12 cellular contexts compared by ENCODE assay signal in the genomic region with DNA sequence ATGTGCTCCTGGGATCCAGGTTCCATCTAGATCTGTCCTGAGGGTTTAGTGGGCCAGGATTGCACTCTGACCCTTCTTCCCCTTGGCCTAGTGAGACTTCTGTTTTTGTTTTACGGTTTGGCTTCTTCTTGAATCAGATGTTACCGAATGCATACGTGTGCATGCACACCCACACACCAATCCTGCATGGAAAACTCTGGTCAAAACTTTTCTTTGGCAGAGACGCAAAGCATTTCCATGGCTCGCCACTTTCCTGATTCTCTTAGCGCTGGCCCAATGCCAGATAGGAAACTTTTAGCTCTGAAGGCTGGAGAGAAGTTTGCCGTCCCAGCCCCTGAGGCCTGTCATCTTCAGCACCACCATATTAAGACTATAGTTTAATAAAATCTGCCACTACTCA.
A peak's percentile ranks its signal among the peaks of the same experiment; 100 is the strongest.
DNase-seq lines count a peak whose midpoint lies in the region; ATAC-seq and TF ChIP-seq lines count a peak whose summit lies in the region.
"Had no signal": no experiment of that assay in that cellular context is flagged by ENCODE, and none has a peak within 500 bp of the region (broad histone marks: within the 10 kb centered on the region; RNA-seq: fewer than 3 reads in every experiment).

No MANE protein-coding gene starts in this region.

- no peak for DNase-seq in CD4-positive, alpha-beta T cell
- DNase-seq in caudate nucleus (lab: John Stamatoyannopoulos, UW): no peak
- DNase-seq in gastrocnemius medialis: no peak
- no peak for DNase-seq in islet precursor cell
- DNase-seq: activated CD4-positive, alpha-beta T cell treated with anti-CD3 and anti-CD28 coated beads, Interleukin-2, amount 10 ng/mL, durations not matched to agents 24 days and 14 days had no signal

- intact Hi-C loops in CD4-positive, alpha-beta T cell (cut with DNase I, micrococcal nuclease): no loop called here
- intact Hi-C loops in gastrocnemius medialis (cut with DNase I; ENCODE audit: low total_unique reads): no loop called here

- H3K9me3 Mint-ChIP-seq in CD4-positive, alpha-beta T cell: no peaks in the 10 kb centered on the region
- H3K9me3 Mint-ChIP-seq: activated CD4-positive, alpha-beta T cell treated with anti-CD3 and anti-CD28 coated beads, Interleukin-2, amount 10 ng/mL, durations not matched to agents 24 days and 14 days; activated naive CD4-positive, alpha-beta T cell treated with anti-CD3 and anti-CD28 coated beads, Interleukin-2, amount 50 U/mL, for 24 hours; IgD-negative memory B cell had no signal

- no peak for ATAC-seq in CD4-positive, alpha-beta T cell (ENCODE audit: poor library complexity)
- ATAC-seq in gastrocnemius medialis: no peak
- no peak for ATAC-seq in activated CD4-positive, CD25-positive, alpha-beta regulatory T cell treated with anti-CD3 and anti-CD28 coated beads, Interleukin-2, amount 50 U/mL, for 24 hours
- no peak for ATAC-seq in GM18870 (IDR thresholded peaks at IDR 0.05; ENCODE audit: unreplicated experiment)
- ATAC-seq in HG02571 (IDR thresholded peaks at IDR 0.05; ENCODE audit: unreplicated experiment): no peak

- no peaks in the 10 kb centered on the region for H3K27me3 ChIP-seq in CD4-positive, alpha-beta T cell (ENCODE audit: control insufficient read depth, insufficient read depth, low read length)
- no peaks in the 10 kb centered on the region for H3K27me3 ChIP-seq in iPS-20b (ENCODE audit: insufficient read depth, low read length)
- peaks cover 0 to 5% (median 0%) of the 10 kb centered on the region in 3 donors for H3K27me3 ChIP-seq in gastrocnemius medialis

- CTCF ChIA-PET in CD4-positive, alpha-beta T cell (lab: Charles Lee): no interaction called here

- no peaks in the 10 kb centered on the region for H3K36me3 Mint-ChIP-seq in CD4-positive, alpha-beta T cell (ENCODE audit: low read depth)
- H3K36me3 Mint-ChIP-seq: activated naive CD4-positive, alpha-beta T cell treated with anti-CD3 and anti-CD28 coated beads, Interleukin-2, amount 50 U/mL, for 24 hours; IgD-negative memory B cell had no signal

- H3K4me3 ChIP-seq in iPS-20b (ENCODE audit: low read length) (no peak overlapping the region), gastrocnemius medialis (no peak overlapping the region)

- no peak for TF ChIP-seq CTCF in CD4-positive, alpha-beta T cell (IDR thresholded peaks at IDR 0.05)
- no peak for TF ChIP-seq CTCF in gastrocnemius medialis (IDR thresholded peaks at IDR 0.05 in 4 of 5, conservative IDR thresholded peaks at IDR 0.05 in 1 of 5)

- POLR2A ChIA-PET in CD4-positive, alpha-beta T cell (lab: Charles Lee): no interaction called here

- no peaks in the 10 kb centered on the region for H3K9me3 ChIP-seq in CD4-positive, alpha-beta T cell (ENCODE audit: control insufficient read depth, low read length)
- H3K9me3 ChIP-seq in iPS-20b (ENCODE audit: insufficient read depth, low read depth, low read length): no peaks in the 10 kb centered on the region
- no peaks in the 10 kb centered on the region for H3K9me3 ChIP-seq in gastrocnemius medialis

- peak overlapping the region; percentile 61 for H3K27ac Mint-ChIP-seq in CD4-positive, alpha-beta T cell
- H3K27ac Mint-ChIP-seq: activated CD4-positive, alpha-beta T cell treated with anti-CD3 and anti-CD28 coated beads, Interleukin-2, amount 10 ng/mL, durations not matched to agents 24 days and 14 days; activated naive CD4-positive, alpha-beta T cell treated with anti-CD3 and anti-CD28 coated beads, Interleukin-2, amount 50 U/mL, for 24 hours had no signal

- H3K36me3 ChIP-seq in iPS-20b (ENCODE audit: insufficient read depth, low read depth, low read length) (no peaks in the 10 kb centered on the region), gastrocnemius medialis (no peaks in the 10 kb centered on the region)

- in situ Hi-C loops in gastrocnemius medialis (cut with MboI; ENCODE audit: low sequenced_read_pairs in 4 of 4): no loop called here

- no peak for TF ChIP-seq POLR2A in gastrocnemius medialis (IDR thresholded peaks at IDR 0.05)

- H3K4me1 ChIP-seq in iPS-20b (ENCODE audit: insufficient read depth, low read length): peaks cover 43% of the 10 kb centered on the region
- H3K4me1 ChIP-seq in gastrocnemius medialis: peaks cover 52 to 67% of the 10 kb centered on the region in 2 donors

- H3K4me1 Mint-ChIP-seq in CD4-positive, alpha-beta T cell (ENCODE audit: low read depth): peaks cover 15% of the 10 kb centered on the region
- H3K4me1 Mint-ChIP-seq: activated CD4-positive, alpha-beta T cell treated with anti-CD3 and anti-CD28 coated beads, Interleukin-2, amount 10 ng/mL, durations not matched to agents 24 days and 14 days had no signal

- H3K27me3 Mint-ChIP-seq in CD4-positive, alpha-beta T cell: peaks cover 5% of the 10 kb centered on the region

- no peak overlapping the region for H3K27ac ChIP-seq in CD4-positive, alpha-beta T cell (ENCODE audit: low read depth, low read length)
- H3K27ac ChIP-seq in caudate nucleus (ENCODE audit: low read depth, low read length) (peak overlapping the region; percentile 55), iPS-20b (ENCODE audit: low read length) (no peak overlapping the region), gastrocnemius medialis (peak overlapping the region; percentile 21 to 78 (median 62))
- H3K27ac ChIP-seq: C4-2B had no signal

- H3K9ac ChIP-seq in iPS-20b (ENCODE audit: low read depth, low read length): peak overlapping the region; percentile 30; the same call in 1 of the 2 replicates

- no peak overlapping the region for H3K4me3 Mint-ChIP-seq in CD4-positive, alpha-beta T cell
- H3K4me3 Mint-ChIP-seq: activated CD4-positive, alpha-beta T cell treated with anti-CD3 and anti-CD28 coated beads, Interleukin-2, amount 10 ng/mL, durations not matched to agents 24 days and 14 days; activated naive CD4-positive, alpha-beta T cell treated with anti-CD3 and anti-CD28 coated beads, Interleukin-2, amount 50 U/mL, for 24 hours; IgD-negative memory B cell had no signal

Comparison
In these comparisons a context has a peak if more than half of its experiments do, and no peak if none do; other contexts are left out.
1. H3K27ac ChIP-seq: peak in caudate nucleus (single experiment) and gastrocnemius medialis (4 of 4); none in CD4-positive, alpha-beta T cell (single experiment) and iPS-20b (single experiment).